Comparison of ENCODE assay signal across 8 cellular contexts in the genomic region with DNA sequence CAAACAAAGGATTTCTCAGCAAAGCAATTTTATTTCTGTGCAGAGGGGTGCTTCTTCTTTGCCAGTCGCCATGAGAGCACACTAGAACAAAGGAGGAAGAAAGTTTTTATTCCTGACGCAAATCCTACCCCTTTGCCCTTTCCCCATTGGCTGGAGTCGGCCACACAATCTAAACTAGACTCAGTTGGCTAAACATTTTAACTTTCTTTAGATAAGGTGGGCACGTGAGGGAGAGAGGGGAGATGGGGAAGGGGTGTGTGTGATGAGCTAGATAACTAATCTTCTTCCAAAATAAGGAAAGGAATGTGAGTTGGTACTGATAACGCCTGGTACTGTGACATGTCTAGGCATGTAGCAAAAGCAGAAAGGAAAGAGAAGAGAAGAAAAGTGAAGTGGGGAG. TPM values are rescaled to one million over a fixed set of nuclear protein-coding genes. Genes with fewer than 3 reads are reported as not detected.
DNase-seq lines count a peak whose midpoint lies in the region; ATAC-seq, FAIRE-seq and TF ChIP-seq lines count a peak whose summit lies in the region.

No MANE protein-coding gene starts in this region.

- no peaks in the 10 kb centered on the region for H3K9me2 ChIP-seq in PC-9 (ENCODE audit: insufficient read depth)

- POLR2A ChIA-PET in PC-9 (lab: Charles Lee; ENCODE audit: unreplicated experiment) (no interaction called here), A673 (lab: Charles Lee; ENCODE audit: low non-redundant PET) (no interaction called here)

- 9% methylated on average over 5 of the region's 5 CpGs for WGBS in prostate gland

- H3K27me3 ChIP-seq in prostate gland (replicated peaks; ENCODE audit: insufficient read depth) (no peaks in the 10 kb centered on the region), PC-9 (ENCODE audit: insufficient read depth, low read depth) (no peaks in the 10 kb centered on the region), A673 (replicated peaks; ENCODE audit: insufficient read depth, low read depth, low read length, poor library complexity) (no peaks in the 10 kb centered on the region)

- H3K36me3 ChIP-seq in prostate gland = no peaks in the 10 kb centered on the region
- H3K36me3 ChIP-seq in PC-9 (ENCODE audit: low read depth) = no peaks in the 10 kb centered on the region
- no peaks in the 10 kb centered on the region for H3K36me3 ChIP-seq in A673 (ENCODE audit: insufficient read depth, low read length, poor library complexity, severe bottlenecking)

- TF ChIP-seq CTCF in fibroblast of pulmonary artery (IDR thresholded peaks at IDR 0.05; ENCODE audit: low read length, missing control alignments) (no peak), prostate gland (IDR thresholded peaks at IDR 0.05) (no peak), PC-9 (conservative IDR thresholded peaks at IDR 0.05) (no peak), A673 (conservative IDR thresholded peaks at IDR 0.05; ENCODE audit: low read depth, low read length) (no peak)

- H3K4me1 ChIP-seq in prostate gland (replicated peaks) (no peaks in the 10 kb centered on the region), PC-9 (replicated peaks; ENCODE audit: insufficient read depth) (peaks cover 2% of the 10 kb centered on the region; the same call in 1 of the 2 replicates), A673 (ENCODE audit: insufficient read depth, low read length, poor library complexity, severe bottlenecking) (no peaks in the 10 kb centered on the region)

- H3K4me2 ChIP-seq in PC-9 = no peak overlapping the region

- H3K9me3 ChIP-seq in prostate gland = no peaks in the 10 kb centered on the region
- no peaks in the 10 kb centered on the region for H3K9me3 ChIP-seq in PC-9 (ENCODE audit: insufficient read depth, low read depth)
- no peaks in the 10 kb centered on the region for H3K9me3 ChIP-seq in A673 (ENCODE audit: low read depth, low read length, poor library complexity, severe bottlenecking)

- intact Hi-C loops in prostate gland (cut with DNase I) (no loop called here), PC-9 (cut with micrococcal nuclease; ENCODE audit: unreplicated experiment) (no loop called here), A673 (cut with micrococcal nuclease; ENCODE audit: unreplicated experiment) (no loop called here)

- H3K27ac ChIP-seq in prostate gland = peak overlapping the region; percentile 82 to 83
- no peak overlapping the region for H3K27ac ChIP-seq in PC-9
- no peak overlapping the region for H3K27ac ChIP-seq in A673 (ENCODE audit: low read depth, low read length, poor library complexity, severe bottlenecking)

- H2AFZ ChIP-seq in PC-9 = no peak overlapping the region

- CTCF ChIA-PET in PC-9 (lab: Charles Lee) = no interaction called here
- CTCF ChIA-PET in A673 (lab: Charles Lee) = no interaction called here

- DNase-seq in EL (peak; percentile 21), fibroblast of pulmonary artery (ENCODE audit: low read depth) (peak; percentile 53), prostate gland (ENCODE audit: low spot score) (no peak), PC-9 (no peak), frontal cortex (ENCODE audit: low spot score in 2 of 2) (no peak), A673 (ENCODE audit: low spot score) (no peak)

- peak; percentile 61 for ATAC-seq in SK-N-SH treated with all-trans-retinoic acid at 6 μM for 48 hours
- no peak for ATAC-seq in GM19351 (IDR thresholded peaks at IDR 0.05; ENCODE audit: unreplicated experiment)

- H4K20me1 ChIP-seq in PC-9 (ENCODE audit: insufficient read depth) = no peaks in the 10 kb centered on the region

- BruUV-seq in PC-9 (replicated peaks; lab: Mats Ljungman, UMichigan) (no TSS peak), A673 (replicated peaks; lab: Mats Ljungman, UMichigan) (no TSS peak)

- no peak for FAIRE-seq in frontal cortex (lab: Jason Lieb, UNC)

- no peaks in the 10 kb centered on the region for H3K79me2 ChIP-seq in PC-9 (ENCODE audit: low read depth)

- H3K4me3 ChIP-seq in fibroblast of pulmonary artery (replicated peaks; ENCODE audit: low read depth, low read length) (peak overlapping the region; percentile 60), prostate gland (peak overlapping the region; percentile 18 to 37), PC-9 (no peak overlapping the region), A673 (ENCODE audit: low read depth, low read length, poor library complexity, severe bottlenecking) (no peak overlapping the region)

- H3F3A ChIP-seq in PC-9 (ENCODE audit: insufficient read depth, low read depth) = peaks cover 2% of the 10 kb centered on the region; the same call in 1 of the 2 replicates

- TF ChIP-seq POLR2A in prostate gland (IDR thresholded peaks at IDR 0.05) = no peak

TF ChIP-seq in SK-N-SH treated with all-trans-retinoic acid at 6 μM for 48 hours, 23 proteins besides CTCF, POLR2A, EP300 and RAD21:
- TF ChIP-seq GLIS3 (CRISPR knock-in tag; IDR thresholded peaks at IDR 0.05) (no peak), SNAI2 (CRISPR knock-in tag; IDR thresholded peaks at IDR 0.05) (no peak), ZNF70 (CRISPR knock-in tag; IDR thresholded peaks at IDR 0.05) (no peak), ZNF565 (CRISPR knock-in tag; conservative IDR thresholded peaks at IDR 0.05; ENCODE audit: low read depth) (no peak), ARNTL (CRISPR knock-in tag; IDR thresholded peaks at IDR 0.05; ENCODE audit: borderline replicate concordance, low read depth) (no peak), TOX (CRISPR knock-in tag; IDR thresholded peaks at IDR 0.05; ENCODE audit: borderline replicate concordance) (no peak; the same call in 1 of the 2 replicates), ZNF8 (CRISPR knock-in tag; IDR thresholded peaks at IDR 0.05) (no peak), TCF4 (CRISPR knock-in tag; IDR thresholded peaks at IDR 0.05; ENCODE audit: borderline replicate concordance) (no peak), RARB (CRISPR knock-in tag; IDR thresholded peaks at IDR 0.05) (no peak), BACH2 (CRISPR knock-in tag; IDR thresholded peaks at IDR 0.05; ENCODE audit: borderline replicate concordance) (no peak), ESRRG (CRISPR knock-in tag; IDR thresholded peaks at IDR 0.05) (no peak), ISL1 (CRISPR knock-in tag; IDR thresholded peaks at IDR 0.05) (no peak)
- TF ChIP-seq, protein P1, sequence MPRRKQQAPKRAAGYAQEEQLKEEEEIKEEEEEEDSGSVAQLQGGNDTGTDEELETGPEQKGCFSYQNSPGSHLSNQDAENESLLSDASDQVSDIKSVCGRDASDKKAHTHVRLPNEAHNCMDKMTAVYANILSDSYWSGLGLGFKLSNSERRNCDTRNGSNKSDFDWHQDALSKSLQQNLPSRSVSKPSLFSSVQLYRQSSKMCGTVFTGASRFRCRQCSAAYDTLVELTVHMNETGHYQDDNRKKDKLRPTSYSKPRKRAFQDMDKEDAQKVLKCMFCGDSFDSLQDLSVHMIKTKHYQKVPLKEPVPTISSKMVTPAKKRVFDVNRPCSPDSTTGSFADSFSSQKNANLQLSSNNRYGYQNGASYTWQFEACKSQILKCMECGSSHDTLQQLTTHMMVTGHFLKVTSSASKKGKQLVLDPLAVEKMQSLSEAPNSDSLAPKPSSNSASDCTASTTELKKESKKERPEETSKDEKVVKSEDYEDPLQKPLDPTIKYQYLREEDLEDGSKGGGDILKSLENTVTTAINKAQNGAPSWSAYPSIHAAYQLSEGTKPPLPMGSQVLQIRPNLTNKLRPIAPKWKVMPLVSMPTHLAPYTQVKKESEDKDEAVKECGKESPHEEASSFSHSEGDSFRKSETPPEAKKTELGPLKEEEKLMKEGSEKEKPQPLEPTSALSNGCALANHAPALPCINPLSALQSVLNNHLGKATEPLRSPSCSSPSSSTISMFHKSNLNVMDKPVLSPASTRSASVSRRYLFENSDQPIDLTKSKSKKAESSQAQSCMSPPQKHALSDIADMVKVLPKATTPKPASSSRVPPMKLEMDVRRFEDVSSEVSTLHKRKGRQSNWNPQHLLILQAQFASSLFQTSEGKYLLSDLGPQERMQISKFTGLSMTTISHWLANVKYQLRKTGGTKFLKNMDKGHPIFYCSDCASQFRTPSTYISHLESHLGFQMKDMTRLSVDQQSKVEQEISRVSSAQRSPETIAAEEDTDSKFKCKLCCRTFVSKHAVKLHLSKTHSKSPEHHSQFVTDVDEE (CRISPR knock-in tag; IDR thresholded peaks at IDR 0.05) = no peak
- TF ChIP-seq, protein P2, sequence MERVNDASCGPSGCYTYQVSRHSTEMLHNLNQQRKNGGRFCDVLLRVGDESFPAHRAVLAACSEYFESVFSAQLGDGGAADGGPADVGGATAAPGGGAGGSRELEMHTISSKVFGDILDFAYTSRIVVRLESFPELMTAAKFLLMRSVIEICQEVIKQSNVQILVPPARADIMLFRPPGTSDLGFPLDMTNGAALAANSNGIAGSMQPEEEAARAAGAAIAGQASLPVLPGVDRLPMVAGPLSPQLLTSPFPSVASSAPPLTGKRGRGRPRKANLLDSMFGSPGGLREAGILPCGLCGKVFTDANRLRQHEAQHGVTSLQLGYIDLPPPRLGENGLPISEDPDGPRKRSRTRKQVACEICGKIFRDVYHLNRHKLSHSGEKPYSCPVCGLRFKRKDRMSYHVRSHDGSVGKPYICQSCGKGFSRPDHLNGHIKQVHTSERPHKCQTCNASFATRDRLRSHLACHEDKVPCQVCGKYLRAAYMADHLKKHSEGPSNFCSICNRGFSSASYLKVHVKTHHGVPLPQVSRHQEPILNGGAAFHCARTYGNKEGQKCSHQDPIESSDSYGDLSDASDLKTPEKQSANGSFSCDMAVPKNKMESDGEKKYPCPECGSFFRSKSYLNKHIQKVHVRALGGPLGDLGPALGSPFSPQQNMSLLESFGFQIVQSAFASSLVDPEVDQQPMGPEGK (CRISPR knock-in tag; IDR thresholded peaks at IDR 0.05; ENCODE audit: borderline replicate concordance) = no peak
- TF ChIP-seq, protein P3, sequence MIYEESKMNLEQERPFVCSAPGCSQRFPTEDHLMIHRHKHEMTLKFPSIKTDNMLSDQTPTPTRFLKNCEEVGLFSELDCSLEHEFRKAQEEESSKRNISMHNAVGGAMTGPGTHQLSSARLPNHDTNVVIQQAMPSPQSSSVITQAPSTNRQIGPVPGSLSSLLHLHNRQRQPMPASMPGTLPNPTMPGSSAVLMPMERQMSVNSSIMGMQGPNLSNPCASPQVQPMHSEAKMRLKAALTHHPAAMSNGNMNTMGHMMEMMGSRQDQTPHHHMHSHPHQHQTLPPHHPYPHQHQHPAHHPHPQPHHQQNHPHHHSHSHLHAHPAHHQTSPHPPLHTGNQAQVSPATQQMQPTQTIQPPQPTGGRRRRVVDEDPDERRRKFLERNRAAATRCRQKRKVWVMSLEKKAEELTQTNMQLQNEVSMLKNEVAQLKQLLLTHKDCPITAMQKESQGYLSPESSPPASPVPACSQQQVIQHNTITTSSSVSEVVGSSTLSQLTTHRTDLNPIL (CRISPR knock-in tag; IDR thresholded peaks at IDR 0.05; ENCODE audit: low read depth) = no peak

RNA-seq across cellular contexts. Expression of a gene that starts 0.6 kb away (rescaled TPM):
- total RNA-seq in prostate gland (10 to 100 TPM; 32.8 to 47.4 TPM), PC-9 (2021) (0.81 and 1.9 TPM in 2 replicates), frontal cortex (9.4 TPM), A673 (2021) (not detected in 2 replicates)

RNA-seq across cellular contexts. Expression of a gene that starts 5.3 kb away (rescaled TPM):
- 10 to 100 TPM; 17.4 to 36.9 TPM for total RNA-seq in prostate gland
- total RNA-seq in PC-9 (2021) = 19.1 and 20.5 TPM in 2 replicates
- 4.5 TPM for total RNA-seq in frontal cortex
- total RNA-seq in A673 (2021) = 17.9 and 18.2 TPM in 2 replicates

RNA-seq across cellular contexts. Expression of a gene that starts 46.0 kb away (rescaled TPM):
- not detected for total RNA-seq in prostate gland
- not detected in 2 replicates for total RNA-seq in PC-9 (2021)
- total RNA-seq in frontal cortex = not detected
- total RNA-seq in A673 (2021) = not detected in 2 replicates

Comparison
In these comparisons a context has a peak if more than half of its experiments do, and no peak if none do; other contexts are left out.
1. DNase-seq: peak in EL (single experiment) and fibroblast of pulmonary artery (single experiment); none in prostate gland (single experiment), PC-9 (0 of 2), frontal cortex (0 of 2) and A673 (single experiment).
2. H3K4me3 ChIP-seq: peak in fibroblast of pulmonary artery (single experiment) and prostate gland (2 of 2); none in PC-9 (single experiment) and A673 (single experiment).
3. H3K27ac ChIP-seq: peak in prostate gland (2 of 2); none in PC-9 (single experiment) and A673 (single experiment).